In the genomic region with DNA sequence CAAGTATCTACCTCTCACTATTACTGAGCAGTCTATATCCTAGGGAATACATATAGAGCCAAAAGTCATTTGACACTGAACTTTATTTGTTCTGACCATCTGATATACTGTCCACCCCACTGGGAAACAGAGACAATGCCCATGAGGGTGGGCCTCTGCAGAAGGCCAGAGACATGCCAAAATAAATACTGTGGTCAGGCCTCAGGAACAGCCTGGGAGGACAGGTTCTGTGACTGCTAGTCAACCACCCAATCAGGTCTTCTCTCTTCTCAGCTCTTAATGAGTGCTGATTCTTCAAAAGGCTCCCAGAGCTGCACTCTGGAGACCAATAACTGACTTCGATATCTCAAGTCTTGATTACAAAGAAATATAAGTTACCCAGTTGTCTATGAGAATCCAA, we compare ENCODE assay signal across 8 cellular contexts. TPM values are rescaled to one million over a fixed set of nuclear protein-coding genes. Genes with fewer than 3 reads are reported as not detected.
DNase-seq lines count a peak whose midpoint lies in the region; ATAC-seq and TF ChIP-seq lines count a peak whose summit lies in the region.

No MANE protein-coding gene starts in this region.

- 36 to 61% (median 40%) methylated on average over 1 of the region's 1 CpG for WGBS in heart left ventricle, 4 donors

- H3K4me3 ChIP-seq in heart left ventricle (no peak overlapping the region), colonic mucosa (no peak overlapping the region), muscle layer of duodenum (ENCODE audit: low read depth in 1 of 2, low read length in 2 of 2) (no peak overlapping the region), MG63 (no peak overlapping the region)

- no peak for DNase-seq in heart left ventricle
- DNase-seq in Right ventricle myocardium inferior (ENCODE audit: missing footprints) = no peak
- DNase-seq in colonic mucosa = no peak
- DNase-seq in NCI-H1436 treated with DMSO at 0.1 percent for 48 hours (lab: John Stamatoyannopoulos, UW) = no peak
- DNase-seq in AG08395 (ENCODE audit: low spot score) = no peak
- DNase-seq in MG63 = no peak

- H3K36me3 ChIP-seq in heart left ventricle (no peaks in the 10 kb centered on the region), colonic mucosa (no peaks in the 10 kb centered on the region), muscle layer of duodenum (ENCODE audit: control insufficient read depth in 1 of 2, insufficient read depth in 2 of 2, low read length in 2 of 2) (peaks cover 0 to 4% of the 10 kb centered on the region in 2 donors), MG63 (no peaks in the 10 kb centered on the region)

- no peaks in the 10 kb centered on the region for H3K27me3 ChIP-seq in heart left ventricle
- H3K27me3 ChIP-seq in colonic mucosa = no peaks in the 10 kb centered on the region
- no peaks in the 10 kb centered on the region for H3K27me3 ChIP-seq in muscle layer of duodenum (ENCODE audit: low read depth, low read length)
- H3K27me3 ChIP-seq in MG63 = no peaks in the 10 kb centered on the region

- no peak overlapping the region for H3K9ac ChIP-seq in colonic mucosa (ENCODE audit: low read depth in 2 of 2, low read length in 2 of 2)

- H3K27ac ChIP-seq in heart left ventricle (peak overlapping the region; percentile 77 to 91 (median 83)), colonic mucosa (peak overlapping the region; percentile 84), muscle layer of duodenum (ENCODE audit: low read length) (peak overlapping the region; percentile 81)

- H3K9me3 ChIP-seq in heart left ventricle = no peaks in the 10 kb centered on the region
- no peaks in the 10 kb centered on the region for H3K9me3 ChIP-seq in colonic mucosa
- H3K9me3 ChIP-seq in muscle layer of duodenum (ENCODE audit: control insufficient read depth in 1 of 2, low read length in 2 of 2) = no peaks in the 10 kb centered on the region
- H3K9me3 ChIP-seq in MG63 = no peaks in the 10 kb centered on the region

- no peak for TF ChIP-seq POLR2A in heart left ventricle (IDR thresholded peaks at IDR 0.05)

- ATAC-seq in heart left ventricle (peak; percentile 2 to 7 (median 4)), Right ventricle myocardium inferior (no peak), HG02885 (IDR thresholded peaks at IDR 0.05; ENCODE audit: poor library complexity, unreplicated experiment) (no peak)

- peaks cover 3 to 34% (median 28%) of the 10 kb centered on the region in 12 donors for H3K4me1 ChIP-seq in heart left ventricle
- peaks cover 7% of the 10 kb centered on the region for H3K4me1 ChIP-seq in colonic mucosa
- peaks cover 8 to 17% of the 10 kb centered on the region in 2 donors for H3K4me1 ChIP-seq in muscle layer of duodenum (ENCODE audit: control insufficient read depth in 1 of 2, insufficient read depth in 2 of 2, low read length in 2 of 2)

- intact Hi-C loops in heart left ventricle (cut with DNase I) (loop anchor here in 8 of 10 donors (2.0 to 10.0 kb wide), 5 partner anchors 20 to 124 kb away; partner anchors contain the start of gene ITGA10 (in 2 of the 8)), Right ventricle myocardium inferior (cut with DNase I) (loop anchor here (2.0 to 5.0 kb wide), 2 partner anchors 32 to 36 kb away; partner anchors contain the start of genes PIAS3 and RBM8A), colonic mucosa (cut with DNase I) (loop anchor here (2.0 kb wide), 1 partner anchor 122 kb away; no protein-coding TSS in a partner anchor)

- TF ChIP-seq CTCF in heart left ventricle (IDR thresholded peaks at IDR 0.05) = no peak
- no peak for TF ChIP-seq CTCF in colonic mucosa (IDR thresholded peaks at IDR 0.05)

RNA-seq across cellular contexts. Expression of gene ANKRD35, which starts 5.5 kb away (rescaled TPM):
- total RNA-seq in heart left ventricle (1 to 10 TPM in 2 of 9 donors, under 1 TPM in 7; 0.29 to 1.4 (median 0.51) TPM), Right ventricle myocardium inferior (1.1 TPM), colonic mucosa (under 1 TPM; 0.53 to 0.59 TPM)
- 1 to 10 TPM in 1 of 2 donors, under 1 TPM in 1; 0.50 to 1.5 TPM for polyA plus RNA-seq in heart left ventricle
- not detected in 2 replicates for total RNA-seq in MG63 (2014; rRNA removed; shearing (Covaris generic); ENCODE audit: low replicate concordance)

RNA-seq across cellular contexts. Expression of gene ITGA10, which starts 18.7 kb away (rescaled TPM):
- 1 to 10 TPM in 7 of 9 donors, under 1 TPM in 2; 0.81 to 5.4 (median 1.3) TPM for total RNA-seq in heart left ventricle
- polyA plus RNA-seq in heart left ventricle = 1 to 10 TPM; 2.4 to 2.6 TPM
- 0.73 TPM for total RNA-seq in Right ventricle myocardium inferior
- total RNA-seq in colonic mucosa = 1 to 10 TPM in 1 of 2 donors, under 1 TPM in 1; 0.19 to 1.7 TPM
- 0.10 and 0.20 TPM in 2 replicates for total RNA-seq in MG63 (2014; rRNA removed; shearing (Covaris generic); ENCODE audit: low replicate concordance)

RNA-seq across cellular contexts. Expression of gene PEX11B, which starts 27.4 kb away (rescaled TPM):
- total RNA-seq in heart left ventricle (10 to 100 TPM; 17.7 to 27.5 (median 24.5) TPM), Right ventricle myocardium inferior (19.2 TPM), colonic mucosa (10 to 100 TPM; 28.2 to 31.1 TPM)
- polyA plus RNA-seq in heart left ventricle = 10 to 100 TPM; 19.6 to 29.8 TPM
- 19.3 and 20.6 TPM in 2 replicates for total RNA-seq in MG63 (2014; rRNA removed; shearing (Covaris generic); ENCODE audit: low replicate concordance)

RNA-seq across cellular contexts. Expression of gene PIAS3, which starts 32.3 kb away (rescaled TPM):
- total RNA-seq in heart left ventricle = 10 to 100 TPM; 14.2 to 25.8 (median 15.6) TPM
- polyA plus RNA-seq in heart left ventricle = 10 to 100 TPM; 14.2 to 31.0 TPM
- 15.7 TPM for total RNA-seq in Right ventricle myocardium inferior
- 10 to 100 TPM; 14.1 to 15.8 TPM for total RNA-seq in colonic mucosa
- total RNA-seq in MG63 (2014; rRNA removed; shearing (Covaris generic); ENCODE audit: low replicate concordance) = 5.6 and 11.0 TPM in 2 replicates

RNA-seq across cellular contexts. Expression of gene RBM8A, which starts 36.1 kb away (rescaled TPM):
- 100 to 1,000 TPM in 1 of 9 donors, 10 to 100 TPM in 8; 58.7 to 100 (median 75.7) TPM for total RNA-seq in heart left ventricle
- 100 to 1,000 TPM in 1 of 2 donors, 10 to 100 TPM in 1; 57.9 to 186 TPM for polyA plus RNA-seq in heart left ventricle
- 63.6 TPM for total RNA-seq in Right ventricle myocardium inferior
- 100 to 1,000 TPM; 108 to 148 TPM for total RNA-seq in colonic mucosa
- 52.3 and 69.3 TPM in 2 replicates for total RNA-seq in MG63 (2014; rRNA removed; shearing (Covaris generic); ENCODE audit: low replicate concordance)

Comparison
In these comparisons a context has a peak if more than half of its experiments do, and no peak if none do; other contexts are left out.
1. ATAC-seq: peak in heart left ventricle (4 of 4); none in Right ventricle myocardium inferior (single experiment) and HG02885 (single experiment).
2. Peak in every context shown above with its lines, with median percentiles within 50 percentile points of each other: H3K27ac ChIP-seq.